In the genomic region with DNA sequence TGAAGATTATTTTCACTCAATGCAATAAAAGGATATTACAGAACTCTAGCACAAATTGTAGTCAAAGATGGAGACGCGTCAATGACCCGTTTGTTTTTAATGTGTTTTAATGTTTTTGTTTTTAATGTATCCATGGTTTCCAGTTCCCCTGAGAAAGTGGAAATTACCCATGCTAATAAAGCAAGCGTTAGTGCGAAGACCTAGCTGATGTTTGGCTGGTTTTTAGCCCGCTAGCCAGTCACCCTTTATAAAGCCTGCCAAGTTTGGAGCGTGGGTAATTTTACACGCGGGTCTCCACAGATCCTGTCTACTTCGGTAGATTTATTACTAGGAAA, we compare ENCODE assay signal across 8 cellular contexts. TPM values are rescaled to one million over a fixed set of nuclear protein-coding genes. Genes with fewer than 3 reads are reported as not detected.
DNase-seq lines count a peak whose midpoint lies in the region; ATAC-seq and TF ChIP-seq lines count a peak whose summit lies in the region.

No MANE protein-coding gene starts in this region.

- peaks cover 8% of the 10 kb centered on the region for H3K36me3 Mint-ChIP-seq in stimulated activated memory B cell treated with anti-CD40 and anti-IgM and Interleukin-4, amounts not matched to agents 10 μg/mL and 1 μg/mL and 100 μg/mL, for 72 hours

- no peaks in the 10 kb centered on the region for H3K9me3 Mint-ChIP-seq in stimulated activated memory B cell treated with anti-CD40 and anti-IgM and Interleukin-4, amounts not matched to agents 10 μg/mL and 1 μg/mL and 100 μg/mL, for 72 hours

- H3K4me3 Mint-ChIP-seq in stimulated activated memory B cell treated with anti-CD40 and anti-IgM and Interleukin-4, amounts not matched to agents 10 μg/mL and 1 μg/mL and 100 μg/mL, for 72 hours, result peak overlapping the region; percentile 98

- peak overlapping the region; percentile 84 for H3K9ac ChIP-seq in Loucy (ENCODE audit: low read depth, low read length, poor library complexity, severe bottlenecking)

- intact Hi-C loops in ascending aorta (cut with DNase I), result loop anchor here (1.0 to 10.0 kb wide), 6 partner anchors 58 to 1826 kb away; a partner anchor contains a TSS

- peaks cover 32% of the 10 kb centered on the region for H3K79me2 ChIP-seq in Loucy (ENCODE audit: insufficient read depth, low read length)

- H3K27ac ChIP-seq in ascending aorta, result peak overlapping the region; percentile 87 to 92

- peak overlapping the region; percentile 93 for H3K4me2 ChIP-seq in Loucy (ENCODE audit: low read depth, low read length, poor library complexity, severe bottlenecking)

- H4K20me1 ChIP-seq in Loucy (ENCODE audit: insufficient read depth, low read length, poor library complexity, severe bottlenecking), result peaks cover 18% of the 10 kb centered on the region

- H3F3A ChIP-seq in Loucy (ENCODE audit: low read depth), result no peaks in the 10 kb centered on the region

- H3K4me1 ChIP-seq in Loucy (ENCODE audit: insufficient read depth, low read length, poor library complexity, severe bottlenecking) (peaks cover 30% of the 10 kb centered on the region), ascending aorta (peaks cover 4 to 20% of the 10 kb centered on the region in 2 donors)

- no peak for DNase-seq in GM06990 (ENCODE audit: extremely low read depth, insufficient read length)
- no peak for DNase-seq in ascending aorta (ENCODE audit: low spot score in 2 of 2)
- no peak for DNase-seq in 8988T
- no peak for DNase-seq in COR-L47 (lab: John Stamatoyannopoulos, UW)

- H3K36me3 ChIP-seq in GM06990 (ENCODE audit: control insufficient read depth, insufficient read depth, low read length) (no peaks in the 10 kb centered on the region), Loucy (ENCODE audit: insufficient read depth, low read length) (no peaks in the 10 kb centered on the region), ascending aorta (peaks cover 0 to 3% of the 10 kb centered on the region in 2 donors)

- H3K27me3 ChIP-seq in GM06990 (replicated peaks; ENCODE audit: control insufficient read depth, insufficient read depth, low read length) (no peaks in the 10 kb centered on the region; the same call in 1 of the 2 replicates), Loucy (ENCODE audit: insufficient read depth, low read length, poor library complexity, severe bottlenecking) (no peaks in the 10 kb centered on the region), ascending aorta (no peaks in the 10 kb centered on the region)

- peak overlapping the region; percentile 94 for H3K27ac Mint-ChIP-seq in stimulated activated memory B cell treated with anti-CD40 and anti-IgM and Interleukin-4, amounts not matched to agents 10 μg/mL and 1 μg/mL and 100 μg/mL, for 72 hours

- peak overlapping the region; percentile 71 for H3K4me3 ChIP-seq in GM06990 (replicated peaks; ENCODE audit: low read depth, low read length)
- H3K4me3 ChIP-seq in Loucy (ENCODE audit: low read length, poor library complexity, severe bottlenecking), result peak overlapping the region; percentile 82
- H3K4me3 ChIP-seq in ascending aorta, result peak overlapping the region; percentile 75 to 86
- peak overlapping the region; percentile 79; the same call in 1 of the 2 replicates for H3K4me3 ChIP-seq in iPS-18c (ENCODE audit: insufficient read depth, low read depth, low read length)

- peaks cover 29% of the 10 kb centered on the region for H3K4me1 Mint-ChIP-seq in stimulated activated memory B cell treated with anti-CD40 and anti-IgM and Interleukin-4, amounts not matched to agents 10 μg/mL and 1 μg/mL and 100 μg/mL, for 72 hours

- no peaks in the 10 kb centered on the region for H3K9me2 ChIP-seq in Loucy (replicated peaks; ENCODE audit: low read depth, low read length)

- H3K27me3 Mint-ChIP-seq in stimulated activated memory B cell treated with anti-CD40 and anti-IgM and Interleukin-4, amounts not matched to agents 10 μg/mL and 1 μg/mL and 100 μg/mL, for 72 hours, result no peaks in the 10 kb centered on the region

- TF ChIP-seq CTCF in GM06990 (IDR thresholded peaks at IDR 0.05; ENCODE audit: insufficient read depth, low read length, poor library complexity, severe bottlenecking) (no peak), Loucy (conservative IDR thresholded peaks at IDR 0.05; ENCODE audit: low read length) (no peak), ascending aorta (IDR thresholded peaks at IDR 0.05) (no peak)

- ATAC-seq in GM21737 (IDR thresholded peaks at IDR 0.05; ENCODE audit: unreplicated experiment), result peak; percentile 16
- peak; percentile 63 for ATAC-seq in stimulated activated memory B cell treated with anti-CD40 and anti-IgM and Interleukin-4, amounts not matched to agents 10 μg/mL and 1 μg/mL and 100 μg/mL, for 72 hours

- H3K9me3 ChIP-seq in Loucy (ENCODE audit: insufficient read depth, low read depth, low read length) (no peaks in the 10 kb centered on the region), ascending aorta (no peaks in the 10 kb centered on the region), iPS-18c (ENCODE audit: control insufficient read depth, insufficient read depth, low read length) (no peaks in the 10 kb centered on the region)

- H2AFZ ChIP-seq in Loucy (ENCODE audit: low read length), result peak overlapping the region; percentile 97

RNA-seq across cellular contexts. Expression of a gene that starts 0.4 kb away (rescaled TPM):
- total RNA-seq in ascending aorta, result 25.5 TPM

RNA-seq across cellular contexts. Expression of a gene that starts 57.3 kb away (rescaled TPM):
- 18.9 TPM for total RNA-seq in ascending aorta
